Comparison of ENCODE assay signal across 5 cellular contexts in the genomic region with DNA sequence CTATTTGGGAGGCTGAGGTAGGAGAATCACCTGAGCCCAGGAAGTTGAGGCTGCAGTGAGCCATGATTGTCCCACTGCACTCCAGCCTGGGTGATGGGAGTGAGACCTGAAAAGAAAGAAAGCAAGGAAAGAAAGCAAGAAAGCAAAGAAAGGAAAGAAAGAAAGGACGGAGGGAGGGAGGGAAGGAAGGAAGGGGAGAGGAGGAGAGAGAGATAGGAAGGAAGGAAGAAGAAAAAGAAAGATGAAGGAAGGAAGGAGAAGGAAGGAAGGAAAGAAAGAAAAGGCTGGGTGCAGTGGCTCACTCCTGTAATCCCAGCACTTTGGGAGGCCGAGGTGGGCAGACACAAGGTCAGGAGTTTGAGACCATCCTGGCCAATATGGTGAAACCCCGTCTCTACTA. TPM values are rescaled to one million over a fixed set of nuclear protein-coding genes. Genes with fewer than 3 reads are reported as not detected.
"Had no signal": no experiment of that assay in that cellular context is flagged by ENCODE, and none has a peak within 500 bp of the region (broad histone marks: within the 10 kb centered on the region; RNA-seq: fewer than 3 reads in every experiment).

No MANE protein-coding gene starts in this region.

RNA-seq across cellular contexts. Expression of a gene that starts 5.2 kb away (rescaled TPM):
- total RNA-seq: bronchial epithelial cell, chondrocyte, dermis microvascular lymphatic vessel endothelial cell, neural crest cell, osteocyte had no signal
